Comparison of ENCODE assay signal across 1 cellular context in the genomic region with DNA sequence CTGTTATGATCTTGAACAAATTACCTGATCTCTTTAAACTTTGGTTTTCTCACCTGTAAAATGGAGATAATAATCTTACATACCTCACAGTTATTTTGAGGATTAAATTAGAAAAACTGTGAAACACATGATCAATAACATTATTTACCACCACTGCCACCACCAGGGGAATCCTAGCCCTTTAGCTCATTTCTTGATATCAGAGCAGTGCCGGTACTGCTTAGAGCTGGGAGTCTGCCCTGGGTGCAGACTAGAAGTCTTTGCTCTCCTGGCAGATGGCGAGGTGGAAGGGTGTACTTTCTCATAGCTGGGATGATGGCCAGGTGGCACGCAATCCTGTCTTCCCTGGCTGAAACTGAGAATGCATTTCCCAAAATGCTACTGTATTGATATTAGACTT.
TF ChIP-seq lines count a peak whose summit lies in the region.

No MANE protein-coding gene starts in this region.

TF ChIP-seq in WTC11, 78 proteins besides CTCF, POLR2A, EP300 and RAD21 (continued from another document):
- no peak for TF ChIP-seq ZNF512 (CRISPR knock-in tag; IDR thresholded peaks at IDR 0.05; ENCODE audit: borderline replicate concordance)
